In genomic region chr9:90340421-90340820, GRCh38 we compare ENCODE assay signal across 20 cellular contexts.
A peak's percentile ranks its signal among the peaks of the same experiment; 100 is the strongest.
DNase-seq lines count a peak whose midpoint lies in the region; ATAC-seq and TF ChIP-seq lines count a peak whose summit lies in the region.
"Had no signal": no experiment of that assay in that cellular context is flagged by ENCODE, and none has a peak within 500 bp of the region (broad histone marks: within the 10 kb centered on the region; RNA-seq: fewer than 3 reads in every experiment).

No MANE protein-coding gene starts in this region.

- in situ Hi-C loops in astrocyte of the cerebellum (cut with HindIII; ENCODE audit: low sequenced_read_pairs), result no loop called here

- H3K4me3 ChIP-seq in AG04450 (ENCODE audit: low read depth, low read length) (no peak overlapping the region), HFF-Myc (replicated peaks; ENCODE audit: low read depth, low read length) (no peak overlapping the region), astrocyte of the cerebellum (ENCODE audit: low read depth, low read length) (no peak overlapping the region)
- H3K4me3 ChIP-seq: coronary artery, sigmoid colon, uterus had no signal

- ATAC-seq in GM18505 (IDR thresholded peaks at IDR 0.05; ENCODE audit: unreplicated experiment) (no peak), HG02798 (IDR thresholded peaks at IDR 0.05; ENCODE audit: poor library complexity, unreplicated experiment) (no peak)
- ATAC-seq: activated CD4-positive, alpha-beta T cell treated with anti-CD3 and anti-CD28 coated beads for 36 hours; Panc1; stimulated activated naive B cell treated with anti-CD40 and anti-IgM and Interleukin-4, amounts not matched to agents 10 μg/mL and 1 μg/mL and 100 μg/mL, for 72 hours had no signal

- TF ChIP-seq CTCF in AG04450 (IDR thresholded peaks at IDR 0.05; ENCODE audit: low read depth, low read length), result no peak
- TF ChIP-seq CTCF in HFF-Myc (IDR thresholded peaks at IDR 0.05; ENCODE audit: low read depth, low read length, missing control alignments), result no peak
- TF ChIP-seq CTCF in astrocyte of the cerebellum (IDR thresholded peaks at IDR 0.05; ENCODE audit: low read depth, low read length, missing control alignments), result no peak

- no peaks in the 10 kb centered on the region for H3K27me3 ChIP-seq in AG04450 (ENCODE audit: control insufficient read depth, insufficient read depth, low read length)
- H3K27me3 ChIP-seq: sigmoid colon, uterus had no signal

- TF ChIP-seq POLR2A in GM18505 (IDR thresholded peaks at IDR 0.05; ENCODE audit: borderline replicate concordance, extremely low read depth, insufficient read depth, insufficient read length), result no peak

- no peak overlapping the region for H3K27ac ChIP-seq in AG04450 (ENCODE audit: low read depth, low read length)
- H3K27ac ChIP-seq: coronary artery, KMS-11, sigmoid colon, uterus had no signal

- no peaks in the 10 kb centered on the region for H3K9me3 ChIP-seq in AG04450 (ENCODE audit: control insufficient read depth, insufficient read depth, low read length)
- H3K9me3 ChIP-seq: sigmoid colon, uterus had no signal

- DNase-seq in AG04450 (ENCODE audit: low read depth, low spot score), result peak; percentile 10
- peak; percentile 10 for DNase-seq in HFF-Myc (ENCODE audit: extremely low read depth, low read depth)
- peak; percentile 41 for DNase-seq in astrocyte of the cerebellum (ENCODE audit: low read depth)
- peak; percentile 37 for DNase-seq in iris pigment epithelial cell (ENCODE audit: low read depth)
- DNase-seq in UCSD-AML1 (lab: John Stamatoyannopoulos, UW; ENCODE audit: unreplicated experiment), result no peak
- DNase-seq in DMS53 treated with DMSO at 0.1 percent for 48 hours (lab: John Stamatoyannopoulos, UW; ENCODE audit: unreplicated experiment), result no peak
- DNase-seq: activated CD4-positive, alpha-beta T cell treated with anti-CD3 and anti-CD28 coated beads for 36 hours; activated naive CD8-positive, alpha-beta T cell treated with anti-CD3 and anti-CD28 coated beads, Interleukin-2, amount 10 ng/mL, durations not matched to agents 7 days and 5 days; activated T-cell treated with anti-CD3 and anti-CD28 coated beads for 4 hours; erythroblast; NCI-H1436; NCI-H524 treated with DMSO at 0.1 percent for 48 hours; sigmoid colon; stimulated activated naive B cell treated with anti-CD40 and anti-IgM and Interleukin-4, amounts not matched to agents 10 μg/mL and 1 μg/mL and 100 μg/mL, for 72 hours; uterus had no signal

- CTCF ChIA-PET in AG04450 (lab: Charles Lee), result no interaction called here

- POLR2A ChIA-PET in AG04450 (lab: Yijun Ruan, JAX), result no interaction called here

Comparison
In these comparisons a context has a peak if more than half of its experiments do, and no peak if none do; other contexts are left out.
1. DNase-seq: peak in AG04450 (single experiment), HFF-Myc (single experiment), astrocyte of the cerebellum (single experiment) and iris pigment epithelial cell (single experiment); none in UCSD-AML1 (single experiment) and DMS53 treated with DMSO at 0.1 percent for 48 hours (single experiment).